7 cellular contexts compared by ENCODE assay signal in genomic region chr2:192196451-192197194, GRCh38. TPM values are rescaled to one million over a fixed set of nuclear protein-coding genes. Genes with fewer than 3 reads are reported as not detected.
DNase-seq lines count a peak whose midpoint lies in the region; ATAC-seq and TF ChIP-seq lines count a peak whose summit lies in the region.

No MANE protein-coding gene starts in this region.

- H3K4me3 Mint-ChIP-seq in progenitor cell of endocrine pancreas (ENCODE audit: low read depth), result peak overlapping the region; percentile 3

- H3K9me3 Mint-ChIP-seq in progenitor cell of endocrine pancreas (ENCODE audit: low read depth), result no peaks in the 10 kb centered on the region

- no peak for TF ChIP-seq POLR2A in heart left ventricle (IDR thresholded peaks at IDR 0.05)

- TF ChIP-seq CTCF in progenitor cell of endocrine pancreas (IDR thresholded peaks at IDR 0.05; ENCODE audit: unreplicated experiment), result no peak
- TF ChIP-seq CTCF in heart left ventricle (IDR thresholded peaks at IDR 0.05), result no peak

- WGBS in heart left ventricle, 4 donors, result 10 to 11% (median 11%) methylated on average over 14 of the region's 14 CpGs

- peaks cover 89% of the 10 kb centered on the region for H3K27me3 Mint-ChIP-seq in progenitor cell of endocrine pancreas

- intact Hi-C loops in heart left ventricle (cut with DNase I), result no loop called here

- DNase-seq in GDM1 (lab: John Stamatoyannopoulos, UW), result peak; percentile 17
- peak; percentile 79 for DNase-seq in NCI-H2227 treated with DMSO at 0.1 percent for 48 hours (lab: John Stamatoyannopoulos, UW)
- DNase-seq in ecto neural progenitor cell (ENCODE audit: low spot score), result peak; percentile 46
- no peak for DNase-seq in progenitor cell of endocrine pancreas (ENCODE audit: low spot score, unreplicated experiment)
- DNase-seq in hippocampal formation (lab: John Stamatoyannopoulos, UW), result no peak
- no peak for DNase-seq in stimulated activated CD4-positive, alpha-beta T cell treated with anti-CD3 and anti-CD28 coated beads, Interleukin-2, amount 100 ng/mL, for 24 hours
- DNase-seq in heart left ventricle, result no peak

- peaks cover 3 to 29% (median 23%) of the 10 kb centered on the region in 12 donors for H3K4me1 ChIP-seq in heart left ventricle

- H3K27ac ChIP-seq in heart left ventricle, result no peak overlapping the region

- no peaks in the 10 kb centered on the region for H3K36me3 ChIP-seq in heart left ventricle

- H3K36me3 Mint-ChIP-seq in progenitor cell of endocrine pancreas (ENCODE audit: insufficient read depth), result no peaks in the 10 kb centered on the region

- H3K27ac Mint-ChIP-seq in progenitor cell of endocrine pancreas, result peak overlapping the region; percentile 65

- peaks cover 18% of the 10 kb centered on the region for H3K4me1 Mint-ChIP-seq in progenitor cell of endocrine pancreas (ENCODE audit: low read depth)

- no peak for ATAC-seq in heart left ventricle

- H3K27me3 ChIP-seq in heart left ventricle, result peaks cover 44 to 98% (median 78%) of the 10 kb centered on the region in 9 donors

- no peaks in the 10 kb centered on the region for H3K9me3 ChIP-seq in heart left ventricle

- peak overlapping the region in 6 of 12 donors; percentile 44 to 57 (median 52) for H3K4me3 ChIP-seq in heart left ventricle

RNA-seq across cellular contexts. Expression of gene TMEFF2, which starts 1.9 kb away (rescaled TPM):
- total RNA-seq in progenitor cell of endocrine pancreas, result 0.50 and 2.0 TPM in 2 replicates
- under 1 TPM in 3 of 9 donors, not detected in 6; 0.11 to 0.44 (median 0.35) TPM for total RNA-seq in heart left ventricle
- under 1 TPM in 1 of 2 donors, not detected in 1; 0.08 TPM for polyA plus RNA-seq in heart left ventricle

Comparison
In these comparisons a context has a peak if more than half of its experiments do, and no peak if none do; other contexts are left out.
1. DNase-seq: peak in GDM1 (single experiment), NCI-H2227 treated with DMSO at 0.1 percent for 48 hours (single experiment) and ecto neural progenitor cell (single experiment); none in progenitor cell of endocrine pancreas (single experiment), hippocampal formation (0 of 2), stimulated activated CD4-positive, alpha-beta T cell treated with anti-CD3 and anti-CD28 coated beads, Interleukin-2, amount 100 ng/mL, for 24 hours (0 of 2) and heart left ventricle (0 of 5).